10 cellular contexts compared by ENCODE assay signal in the genomic region with DNA sequence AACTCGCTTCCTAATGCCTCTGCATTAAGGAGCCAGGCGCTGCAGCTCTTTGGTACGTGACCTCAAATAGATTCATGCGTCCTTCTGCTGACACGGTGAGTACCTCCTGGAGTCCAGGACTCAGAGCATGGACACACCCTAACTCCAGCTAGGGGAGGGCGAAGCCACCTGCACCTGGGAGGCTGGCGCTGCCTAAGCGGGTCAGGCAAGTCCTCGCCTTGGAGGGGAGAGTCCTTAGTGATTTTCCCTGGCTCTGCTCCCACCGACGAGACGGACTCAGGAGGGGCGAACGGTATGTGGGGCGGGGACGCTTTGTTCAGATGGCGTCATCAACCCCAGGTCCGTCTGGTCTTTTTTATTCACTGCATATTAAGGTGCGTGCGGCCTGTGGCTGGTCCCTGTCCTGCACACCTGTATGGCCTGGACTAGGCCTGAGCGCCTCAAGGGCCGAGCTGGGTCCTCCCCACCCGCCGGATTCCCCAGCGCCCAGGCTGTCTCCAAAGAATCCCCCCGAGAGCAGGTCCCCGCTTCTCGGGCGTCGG. TPM values are rescaled to one million over a fixed set of nuclear protein-coding genes. Genes with fewer than 3 reads are reported as not detected.
A peak's percentile ranks its signal among the peaks of the same experiment; 100 is the strongest.
DNase-seq lines count a peak whose midpoint lies in the region; ATAC-seq and TF ChIP-seq lines count a peak whose summit lies in the region.
"Had no signal": no experiment of that assay in that cellular context is flagged by ENCODE, and none has a peak within 500 bp of the region (broad histone marks: within the 10 kb centered on the region; RNA-seq: fewer than 3 reads in every experiment).

No MANE protein-coding gene starts in this region.

- no peaks in the 10 kb centered on the region for H3K4me1 Mint-ChIP-seq in Caco-2 (ENCODE audit: low read depth, unreplicated experiment)

- no peaks in the 10 kb centered on the region for H3K36me3 ChIP-seq in Caco-2 (ENCODE audit: control insufficient read depth, insufficient read depth, low read length)
- H3K36me3 ChIP-seq in psoas muscle (ENCODE audit: insufficient read depth in 1 of 2, low read depth in 1 of 2): no peaks in the 10 kb centered on the region

- BruUV-seq in Caco-2 (replicated peaks; lab: Mats Ljungman, UMichigan): no TSS peak

- peak in 1 of 2 experiments; percentile 9 for DNase-seq in Caco-2
- DNase-seq in NCI-H774 (lab: John Stamatoyannopoulos, UW): peak; percentile 50
- DNase-seq in left cardiac atrium: no peak
- DNase-seq in psoas muscle: peak in 1 of 2 donors; percentile 41
- DNase-seq in NAMALWA (ENCODE audit: low spot score): no peak
- no peak for DNase-seq in NCI-H1694 (lab: John Stamatoyannopoulos, UW)
- DNase-seq in GM10266 (ENCODE audit: extremely low spot score): no peak
- no peak for DNase-seq in NCI-H128 (lab: John Stamatoyannopoulos, UW; ENCODE audit: unreplicated experiment)
- DNase-seq: SW 1271 had no signal

- CTCF ChIA-PET in Caco-2 (lab: Charles Lee): no interaction called here

- H3K9me3 Mint-ChIP-seq in Caco-2 (ENCODE audit: unreplicated experiment): no peaks in the 10 kb centered on the region
- H3K9me3 Mint-ChIP-seq: stimulated activated naive CD8-positive, alpha-beta T cell treated with anti-CD3 and anti-CD28 coated beads, Interleukin-15, Interleukin-2, amounts not matched to agents 100 ng/mL and 50 ng/mL, for 24 hours had no signal

- H3K4me3 Mint-ChIP-seq in Caco-2 (ENCODE audit: unreplicated experiment): no peak overlapping the region
- H3K4me3 Mint-ChIP-seq: stimulated activated naive CD8-positive, alpha-beta T cell treated with anti-CD3 and anti-CD28 coated beads, Interleukin-15, Interleukin-2, amounts not matched to agents 100 ng/mL and 50 ng/mL, for 24 hours had no signal

- H3K9me3 ChIP-seq in Caco-2 (no peaks in the 10 kb centered on the region), psoas muscle (no peaks in the 10 kb centered on the region)

- ATAC-seq in left cardiac atrium (peak; percentile 7 to 43), psoas muscle (peak in 1 of 4 donors; percentile 9)

- TF ChIP-seq CTCF in Caco-2 (IDR thresholded peaks at IDR 0.05; ENCODE audit: insufficient read depth in 1 of 2, low read depth in 1 of 2, low read length in 1 of 2, severe bottlenecking in 1 of 2, unreplicated experiment in 1 of 2) (no peak), psoas muscle (IDR thresholded peaks at IDR 0.05) (no peak), GM10266 (IDR thresholded peaks at IDR 0.05; ENCODE audit: control insufficient read depth, insufficient read depth, low read depth, missing control alignments) (no peak)

- no peak overlapping the region for H3K27ac ChIP-seq in psoas muscle

- H3K27me3 ChIP-seq in Caco-2 (replicated peaks; ENCODE audit: control insufficient read depth, insufficient read depth, low read length): no peaks in the 10 kb centered on the region
- H3K27me3 ChIP-seq in psoas muscle (ENCODE audit: insufficient read depth in 3 of 3, low read length in 2 of 3): peaks cover 0 to 9% (median 0%) of the 10 kb centered on the region in 3 donors

- no peaks in the 10 kb centered on the region for H3K36me3 Mint-ChIP-seq in Caco-2 (ENCODE audit: insufficient read depth, unreplicated experiment)

- peaks cover 25% of the 10 kb centered on the region for H3K27me3 Mint-ChIP-seq in Caco-2 (ENCODE audit: insufficient read depth, unreplicated experiment)

- H3K4me3 ChIP-seq in Caco-2 (ENCODE audit: low read depth, low read length): peak overlapping the region; percentile 24
- peak overlapping the region; percentile 65 for H3K4me3 ChIP-seq in psoas muscle

- 50 to 63% (median 50%) methylated on average over 20 to 30 of the region's 30 CpGs for WGBS in psoas muscle, 3 donors

- POLR2A ChIA-PET in Caco-2 (lab: Charles Lee): no interaction called here

- intact Hi-C loops in Caco-2 (cut with micrococcal nuclease; ENCODE audit: unreplicated experiment) (no loop called here), left cardiac atrium (cut with DNase I) (no loop called here), psoas muscle (cut with DNase I) (loop anchor here in 1 of 2 donors (5.0 kb wide), 1 partner anchor 1090 kb away; no protein-coding TSS in a partner anchor)

- no peak overlapping the region for H3K27ac Mint-ChIP-seq in Caco-2 (ENCODE audit: unreplicated experiment)
- H3K27ac Mint-ChIP-seq: stimulated activated naive CD8-positive, alpha-beta T cell treated with anti-CD3 and anti-CD28 coated beads, Interleukin-15, Interleukin-2, amounts not matched to agents 100 ng/mL and 50 ng/mL, for 24 hours had no signal

- no peaks in the 10 kb centered on the region for H3K4me1 ChIP-seq in Caco-2
- H3K4me1 ChIP-seq in psoas muscle: no peaks in the 10 kb centered on the region

RNA-seq across cellular contexts. Expression of a gene that starts 50.3 kb away (rescaled TPM):
- total RNA-seq in Caco-2 (2022) (93.8 and 105 TPM in 2 replicates), left cardiac atrium (10 to 100 TPM; 23.2 to 29.3 TPM), psoas muscle (10 to 100 TPM; 30.6 to 53.9 (median 50.6) TPM)
- 10 to 100 TPM; 36.4 to 80.9 (median 56.2) TPM for polyA plus RNA-seq in psoas muscle

RNA-seq across cellular contexts. Expression of a gene that starts 50.7 kb away (rescaled TPM):
- total RNA-seq in Caco-2 (2022) (19.4 and 22.0 TPM in 2 replicates), left cardiac atrium (1 to 10 TPM; 2.0 to 2.2 TPM), psoas muscle (1 to 10 TPM; 1.1 to 2.4 (median 1.5) TPM)
- polyA plus RNA-seq in psoas muscle: 1 to 10 TPM; 1.4 to 2.4 (median 2.1) TPM
